12 cellular contexts compared by ENCODE assay signal in genomic region chr2:127389778-127390435, GRCh38. TPM values are rescaled to one million over a fixed set of nuclear protein-coding genes. Genes with fewer than 3 reads are reported as not detected.
DNase-seq lines count a peak whose midpoint lies in the region; ATAC-seq lines count a peak whose summit lies in the region.
"Had no signal": no experiment of that assay in that cellular context is flagged by ENCODE, and none has a peak within 500 bp of the region (broad histone marks: within the 10 kb centered on the region; RNA-seq: fewer than 3 reads in every experiment).

No MANE protein-coding gene starts in this region.

- peaks cover 7% of the 10 kb centered on the region for H3K36me3 Mint-ChIP-seq in activated CD8-positive, alpha-beta memory T cell treated with anti-CD3 and anti-CD28 coated beads, Interleukin-2, amount 10 ng/mL, durations not matched to agents 7 days and 5 days
- H3K36me3 Mint-ChIP-seq in activated naive CD4-positive, alpha-beta T cell treated with anti-CD3 and anti-CD28 coated beads, Interleukin-2, amount 50 U/mL, for 72 hours: peaks cover 5 to 9% of the 10 kb centered on the region in 2 donors
- H3K36me3 Mint-ChIP-seq in stimulated activated effector memory CD8-positive, alpha-beta T cell treated with anti-CD3 and anti-CD28 coated beads, Interleukin-12 subunit alpha, Interleukin-12 subunit beta, amount 100 ng/mL, for 72 hours: peaks cover 25% of the 10 kb centered on the region

- peaks cover 54% of the 10 kb centered on the region for H3K4me1 Mint-ChIP-seq in activated CD8-positive, alpha-beta memory T cell treated with anti-CD3 and anti-CD28 coated beads, Interleukin-2, amount 10 ng/mL, durations not matched to agents 7 days and 5 days
- H3K4me1 Mint-ChIP-seq in stimulated activated effector memory CD8-positive, alpha-beta T cell treated with anti-CD3 and anti-CD28 coated beads, Interleukin-12 subunit alpha, Interleukin-12 subunit beta, amount 100 ng/mL, for 72 hours: peaks cover 60% of the 10 kb centered on the region

- no peaks in the 10 kb centered on the region for H3K9me3 Mint-ChIP-seq in activated CD8-positive, alpha-beta memory T cell treated with anti-CD3 and anti-CD28 coated beads, Interleukin-2, amount 10 ng/mL, durations not matched to agents 7 days and 5 days (ENCODE audit: low read depth)
- peaks cover 6 to 9% of the 10 kb centered on the region in 2 donors for H3K9me3 Mint-ChIP-seq in activated naive CD4-positive, alpha-beta T cell treated with anti-CD3 and anti-CD28 coated beads, Interleukin-2, amount 50 U/mL, for 72 hours
- H3K9me3 Mint-ChIP-seq in stimulated activated effector memory CD8-positive, alpha-beta T cell treated with anti-CD3 and anti-CD28 coated beads, Interleukin-12 subunit alpha, Interleukin-12 subunit beta, amount 100 ng/mL, for 72 hours: no peaks in the 10 kb centered on the region

- CTCF ChIA-PET in activated CD8-positive, alpha-beta memory T cell treated with anti-CD3 and anti-CD28 coated beads, Interleukin-2, amount 10 ng/mL, durations not matched to agents 7 days and 5 days (lab: Charles Lee): interaction anchor here (0.8 to 2.8 kb wide), 3 partner anchors 10 to 33 kb away, joined by 3 to 12 read pairs (median 4); no protein-coding TSS in a partner anchor

- no peak for ATAC-seq in activated CD8-positive, alpha-beta memory T cell treated with anti-CD3 and anti-CD28 coated beads, Interleukin-2, amount 10 ng/mL, durations not matched to agents 7 days and 5 days
- ATAC-seq in activated naive CD4-positive, alpha-beta T cell treated with anti-CD3 and anti-CD28 coated beads, Interleukin-2, amount 50 U/mL, for 72 hours: no peak
- ATAC-seq in stimulated activated effector memory CD8-positive, alpha-beta T cell treated with anti-CD3 and anti-CD28 coated beads, Interleukin-12 subunit alpha, Interleukin-12 subunit beta, amount 100 ng/mL, for 72 hours: no peak
- no peak for ATAC-seq in GM21526 (IDR thresholded peaks at IDR 0.05; ENCODE audit: low FRiP score, unreplicated experiment)
- ATAC-seq: left colon had no signal

- DNase-seq in activated CD8-positive, alpha-beta memory T cell treated with anti-CD3 and anti-CD28 coated beads, Interleukin-2, amount 10 ng/mL, durations not matched to agents 7 days and 5 days: peak; percentile 48
- no peak for DNase-seq in activated CD8-positive, alpha-beta memory T cell treated with anti-CD3 and anti-CD28 coated beads for 24 hours
- DNase-seq in NAMALWA (ENCODE audit: low spot score): peak; percentile 72
- DNase-seq in activated naive CD4-positive, alpha-beta T cell treated with anti-CD3 and anti-CD28 coated beads, Interleukin-2, amount 50 U/mL, for 72 hours (ENCODE audit: low spot score in 2 of 2): no peak
- DNase-seq in stimulated activated effector memory CD8-positive, alpha-beta T cell treated with anti-CD3 and anti-CD28 coated beads, Interleukin-12 subunit alpha, Interleukin-12 subunit beta, amount 100 ng/mL, for 72 hours (ENCODE audit: low spot score in 2 of 2): peak in 1 of 2 donors; percentile 49
- no peak for DNase-seq in NCI-H510A (lab: John Stamatoyannopoulos, UW)
- DNase-seq in A172 (ENCODE audit: low spot score): no peak
- DNase-seq: ACHN, left colon, retina had no signal

- peak overlapping the region; percentile 67 for H3K27ac Mint-ChIP-seq in activated CD8-positive, alpha-beta memory T cell treated with anti-CD3 and anti-CD28 coated beads, Interleukin-2, amount 10 ng/mL, durations not matched to agents 7 days and 5 days
- H3K27ac Mint-ChIP-seq in activated naive CD4-positive, alpha-beta T cell treated with anti-CD3 and anti-CD28 coated beads, Interleukin-2, amount 50 U/mL, for 72 hours: peak overlapping the region; percentile 36 to 87
- H3K27ac Mint-ChIP-seq in stimulated activated effector memory CD8-positive, alpha-beta T cell treated with anti-CD3 and anti-CD28 coated beads, Interleukin-12 subunit alpha, Interleukin-12 subunit beta, amount 100 ng/mL, for 72 hours: peak overlapping the region; percentile 99

- no peak overlapping the region for H3K4me3 Mint-ChIP-seq in activated CD8-positive, alpha-beta memory T cell treated with anti-CD3 and anti-CD28 coated beads, Interleukin-2, amount 10 ng/mL, durations not matched to agents 7 days and 5 days
- no peak overlapping the region for H3K4me3 Mint-ChIP-seq in stimulated activated effector memory CD8-positive, alpha-beta T cell treated with anti-CD3 and anti-CD28 coated beads, Interleukin-12 subunit alpha, Interleukin-12 subunit beta, amount 100 ng/mL, for 72 hours

- H3K27me3 Mint-ChIP-seq in activated CD8-positive, alpha-beta memory T cell treated with anti-CD3 and anti-CD28 coated beads, Interleukin-2, amount 10 ng/mL, durations not matched to agents 7 days and 5 days: no peaks in the 10 kb centered on the region

RNA-seq across cellular contexts. Expression of gene MAP3K2, which starts 2.1 kb away (rescaled TPM):
- 10 to 100 TPM; 53.5 to 56.9 TPM for total RNA-seq in activated CD8-positive, alpha-beta memory T cell treated with anti-CD3 and anti-CD28 coated beads, Interleukin-2, amount 10 ng/mL, durations not matched to agents 7 days and 5 days
- 10 to 100 TPM; 39.5 to 45.7 TPM for total RNA-seq in activated naive CD4-positive, alpha-beta T cell treated with anti-CD3 and anti-CD28 coated beads, Interleukin-2, amount 50 U/mL, for 72 hours
- total RNA-seq in A172 (2014; rRNA removed; shearing (Covaris generic)): 43.3 and 47.5 TPM in 2 replicates

RNA-seq across cellular contexts. Expression of gene PROC, which starts 28.3 kb away (rescaled TPM):
- total RNA-seq in activated CD8-positive, alpha-beta memory T cell treated with anti-CD3 and anti-CD28 coated beads, Interleukin-2, amount 10 ng/mL, durations not matched to agents 7 days and 5 days: under 1 TPM in 1 of 2 experiments, not detected in 1; 0.30 TPM
- not detected for total RNA-seq in activated naive CD4-positive, alpha-beta T cell treated with anti-CD3 and anti-CD28 coated beads, Interleukin-2, amount 50 U/mL, for 72 hours
- 2.7 and 2.8 TPM in 2 replicates for total RNA-seq in A172 (2014; rRNA removed; shearing (Covaris generic))
- total RNA-seq: T-helper 2 cell treated with Interferon-gamma antibody and Interleukin-4, amounts not matched to agents 100 ng/mL and 5 ng/mL, for 36 hours had no signal

Comparison
In these comparisons a context has a peak if more than half of its experiments do, and no peak if none do; other contexts are left out.
1. DNase-seq: peak in activated CD8-positive, alpha-beta memory T cell treated with anti-CD3 and anti-CD28 coated beads, Interleukin-2, amount 10 ng/mL, durations not matched to agents 7 days and 5 days (single experiment) and NAMALWA (single experiment); none in activated CD8-positive, alpha-beta memory T cell treated with anti-CD3 and anti-CD28 coated beads for 24 hours (single experiment), activated naive CD4-positive, alpha-beta T cell treated with anti-CD3 and anti-CD28 coated beads, Interleukin-2, amount 50 U/mL, for 72 hours (0 of 2), NCI-H510A (single experiment) and A172 (single experiment).
2. Peak in every context shown above with its lines, with median percentiles within 50 percentile points of each other: H3K27ac Mint-ChIP-seq.